In genomic region chr14:102813691-102814090, GRCh38 we compare ENCODE assay signal across 17 cellular contexts. TPM values are rescaled to one million over a fixed set of nuclear protein-coding genes. Genes with fewer than 3 reads are reported as not detected.
DNase-seq lines count a peak whose midpoint lies in the region; ATAC-seq and TF ChIP-seq lines count a peak whose summit lies in the region.
"Had no signal": no experiment of that assay in that cellular context is flagged by ENCODE, and none has a peak within 500 bp of the region (broad histone marks: within the 10 kb centered on the region; RNA-seq: fewer than 3 reads in every experiment).

No MANE protein-coding gene starts in this region.

- DNase-seq in activated T-cell treated with anti-CD3 and anti-CD28 coated beads, Interleukin-2, amount 50 U/mL, for 24 hours, result no peak
- DNase-seq in activated T-cell treated with anti-CD3 and anti-CD28 coated beads, Interleukin-2, amount 50 U/mL, for 4 hours, result no peak
- no peak for DNase-seq in CD4-positive, CD25-positive, alpha-beta regulatory T cell
- DNase-seq in Karpas-422 (no peak), left lobe of liver (ENCODE audit: low spot score) (peak; percentile 8), progenitor cell of endocrine pancreas (ENCODE audit: low spot score, unreplicated experiment) (no peak)
- DNase-seq: C1 segment of cervical spinal cord, DMS79, NCI-H1417 treated with DMSO at 0.1 percent for 48 hours, NCI-H187 treated with DMSO at 0.1 percent for 48 hours, NCI-H2227 treated with DMSO at 0.1 percent for 48 hours, NCI-H524, PC-3, RPMI8226, SHP77 treated with DMSO at 0.1 percent for 48 hours had no signal

- peaks cover 7% of the 10 kb centered on the region for H3K36me3 ChIP-seq in CD4-positive, CD25-positive, alpha-beta regulatory T cell (ENCODE audit: control insufficient read depth, insufficient read depth, low read length)
- peaks cover 34% of the 10 kb centered on the region for H3K36me3 ChIP-seq in Karpas-422 (ENCODE audit: insufficient read depth, low read length)

- H3K9ac ChIP-seq in Karpas-422 (ENCODE audit: low read length), result no peak overlapping the region

- peaks cover 86% of the 10 kb centered on the region for H3K4me1 Mint-ChIP-seq in activated T-cell treated with anti-CD3 and anti-CD28 coated beads, Interleukin-2, amount 50 U/mL, for 24 hours (ENCODE audit: low read depth)
- peaks cover 69% of the 10 kb centered on the region for H3K4me1 Mint-ChIP-seq in activated T-cell treated with anti-CD3 and anti-CD28 coated beads, Interleukin-2, amount 50 U/mL, for 4 hours (ENCODE audit: low read depth)
- peaks cover 42 to 86% (median 59%) of the 10 kb centered on the region in 4 donors for H3K4me1 Mint-ChIP-seq in CD4-positive, CD25-positive, alpha-beta regulatory T cell
- peaks cover 31% of the 10 kb centered on the region for H3K4me1 Mint-ChIP-seq in progenitor cell of endocrine pancreas (ENCODE audit: low read depth)

- H3K9me3 ChIP-seq in CD4-positive, CD25-positive, alpha-beta regulatory T cell (ENCODE audit: control insufficient read depth in 2 of 2, low read length in 2 of 2), result no peaks in the 10 kb centered on the region
- H3K9me3 ChIP-seq in Karpas-422 (ENCODE audit: low read length), result no peaks in the 10 kb centered on the region

- ATAC-seq in activated T-cell treated with anti-CD3 and anti-CD28 coated beads, Interleukin-2, amount 50 U/mL, for 4 hours, result no peak
- ATAC-seq in CD4-positive, CD25-positive, alpha-beta regulatory T cell (ENCODE audit: low read depth in 2 of 2), result no peak
- ATAC-seq in left lobe of liver, result no peak
- ATAC-seq in GM19463 (IDR thresholded peaks at IDR 0.05; ENCODE audit: unreplicated experiment), result no peak
- ATAC-seq in HG03095 (IDR thresholded peaks at IDR 0.05; ENCODE audit: unreplicated experiment), result no peak
- ATAC-seq: PC-3 had no signal

- no peaks in the 10 kb centered on the region for H3K9me3 Mint-ChIP-seq in activated T-cell treated with anti-CD3 and anti-CD28 coated beads, Interleukin-2, amount 50 U/mL, for 24 hours
- no peaks in the 10 kb centered on the region for H3K9me3 Mint-ChIP-seq in activated T-cell treated with anti-CD3 and anti-CD28 coated beads, Interleukin-2, amount 50 U/mL, for 4 hours
- no peaks in the 10 kb centered on the region for H3K9me3 Mint-ChIP-seq in CD4-positive, CD25-positive, alpha-beta regulatory T cell
- H3K9me3 Mint-ChIP-seq in progenitor cell of endocrine pancreas (ENCODE audit: low read depth), result peaks cover 6% of the 10 kb centered on the region

- H3K27me3 ChIP-seq in CD4-positive, CD25-positive, alpha-beta regulatory T cell (ENCODE audit: control insufficient read depth, insufficient read depth, low read length), result no peaks in the 10 kb centered on the region
- H3K27me3 ChIP-seq in Karpas-422 (ENCODE audit: low read length), result no peaks in the 10 kb centered on the region

- H3K79me2 ChIP-seq in Karpas-422 (ENCODE audit: low read length), result peaks cover 100% of the 10 kb centered on the region

- no peak overlapping the region for H3K4me3 Mint-ChIP-seq in activated T-cell treated with anti-CD3 and anti-CD28 coated beads, Interleukin-2, amount 50 U/mL, for 24 hours
- H3K4me3 Mint-ChIP-seq in activated T-cell treated with anti-CD3 and anti-CD28 coated beads, Interleukin-2, amount 50 U/mL, for 4 hours, result no peak overlapping the region
- peak overlapping the region in 3 of 4 donors; percentile 28 to 83 (median 55) for H3K4me3 Mint-ChIP-seq in CD4-positive, CD25-positive, alpha-beta regulatory T cell
- no peak overlapping the region for H3K4me3 Mint-ChIP-seq in progenitor cell of endocrine pancreas (ENCODE audit: low read depth)

- no peaks in the 10 kb centered on the region for H3K27me3 Mint-ChIP-seq in activated T-cell treated with anti-CD3 and anti-CD28 coated beads, Interleukin-2, amount 50 U/mL, for 24 hours
- no peaks in the 10 kb centered on the region for H3K27me3 Mint-ChIP-seq in activated T-cell treated with anti-CD3 and anti-CD28 coated beads, Interleukin-2, amount 50 U/mL, for 4 hours (ENCODE audit: low read depth)
- no peaks in the 10 kb centered on the region for H3K27me3 Mint-ChIP-seq in CD4-positive, CD25-positive, alpha-beta regulatory T cell
- no peaks in the 10 kb centered on the region for H3K27me3 Mint-ChIP-seq in progenitor cell of endocrine pancreas

- no peak for TF ChIP-seq CTCF in progenitor cell of endocrine pancreas (IDR thresholded peaks at IDR 0.05; ENCODE audit: unreplicated experiment)

- peaks cover 88% of the 10 kb centered on the region for H3K36me3 Mint-ChIP-seq in activated T-cell treated with anti-CD3 and anti-CD28 coated beads, Interleukin-2, amount 50 U/mL, for 24 hours (ENCODE audit: low read depth)
- H3K36me3 Mint-ChIP-seq in activated T-cell treated with anti-CD3 and anti-CD28 coated beads, Interleukin-2, amount 50 U/mL, for 4 hours (ENCODE audit: insufficient read depth), result peaks cover 39% of the 10 kb centered on the region
- peaks cover 35% of the 10 kb centered on the region for H3K36me3 Mint-ChIP-seq in CD4-positive, CD25-positive, alpha-beta regulatory T cell
- peaks cover 9% of the 10 kb centered on the region for H3K36me3 Mint-ChIP-seq in progenitor cell of endocrine pancreas (ENCODE audit: insufficient read depth)

- H3K27ac ChIP-seq in CD4-positive, CD25-positive, alpha-beta regulatory T cell (ENCODE audit: insufficient read depth, low read length, poor library complexity, severe bottlenecking), result no peak overlapping the region
- H3K27ac ChIP-seq in Karpas-422 (ENCODE audit: low read length), result peak overlapping the region; percentile 31; the same call in 1 of the 2 replicates

- H4K20me1 ChIP-seq in Karpas-422 (ENCODE audit: insufficient read depth, low read depth, low read length), result peaks cover 57% of the 10 kb centered on the region

- H2AFZ ChIP-seq in Karpas-422 (ENCODE audit: low read length), result no peak overlapping the region

- H3K4me1 ChIP-seq in CD4-positive, CD25-positive, alpha-beta regulatory T cell (ENCODE audit: control insufficient read depth, insufficient read depth, low read length, poor library complexity, severe bottlenecking), result peaks cover 48% of the 10 kb centered on the region
- H3K4me1 ChIP-seq in Karpas-422 (ENCODE audit: low read length), result peaks cover 82% of the 10 kb centered on the region

- peak overlapping the region; percentile 50 for H3K27ac Mint-ChIP-seq in activated T-cell treated with anti-CD3 and anti-CD28 coated beads, Interleukin-2, amount 50 U/mL, for 24 hours
- H3K27ac Mint-ChIP-seq in CD4-positive, CD25-positive, alpha-beta regulatory T cell, result peak overlapping the region; percentile 22 to 84 (median 58)
- H3K27ac Mint-ChIP-seq in progenitor cell of endocrine pancreas, result no peak overlapping the region

- H3K4me3 ChIP-seq in CD4-positive, CD25-positive, alpha-beta regulatory T cell (ENCODE audit: low read depth, low read length), result no peak overlapping the region
- no peak overlapping the region for H3K4me3 ChIP-seq in Karpas-422 (ENCODE audit: low read length)

- H3K9me2 ChIP-seq in Karpas-422 (replicated peaks; ENCODE audit: insufficient read depth, low read length), result no peaks in the 10 kb centered on the region

- H3K4me2 ChIP-seq in Karpas-422 (ENCODE audit: low read depth, low read length, poor library complexity, severe bottlenecking), result no peak overlapping the region

RNA-seq across cellular contexts. Expression of gene TRAF3, which starts 36.4 kb away (rescaled TPM):
- total RNA-seq in activated T-cell treated with anti-CD3 and anti-CD28 coated beads, Interleukin-2, amount 50 U/mL, for 4 hours, result 10 to 100 TPM; 76.0 to 91.0 (median 78.1) TPM
- 71.2 TPM for total RNA-seq in CD4-positive, CD25-positive, alpha-beta regulatory T cell
- polyA plus RNA-seq in CD4-positive, CD25-positive, alpha-beta regulatory T cell, result 10 to 100 TPM; 17.7 to 26.9 (median 20.4) TPM
- total RNA-seq in Karpas-422 (2014; rRNA removed; shearing (Covaris generic); ENCODE audit: low replicate concordance), result 79.1 and 135 TPM in 2 replicates
- total RNA-seq in left lobe of liver (8.5 TPM), progenitor cell of endocrine pancreas (26.3 and 26.6 TPM in 2 replicates)

Comparison
In these comparisons a context has a peak if more than half of its experiments do, and no peak if none do; other contexts are left out.
1. H3K4me3 Mint-ChIP-seq: peak in CD4-positive, CD25-positive, alpha-beta regulatory T cell (3 of 4); none in activated T-cell treated with anti-CD3 and anti-CD28 coated beads, Interleukin-2, amount 50 U/mL, for 24 hours (single experiment), activated T-cell treated with anti-CD3 and anti-CD28 coated beads, Interleukin-2, amount 50 U/mL, for 4 hours (single experiment) and progenitor cell of endocrine pancreas (single experiment).